ENCODE assay signal across 9 cellular contexts in the genomic region with DNA sequence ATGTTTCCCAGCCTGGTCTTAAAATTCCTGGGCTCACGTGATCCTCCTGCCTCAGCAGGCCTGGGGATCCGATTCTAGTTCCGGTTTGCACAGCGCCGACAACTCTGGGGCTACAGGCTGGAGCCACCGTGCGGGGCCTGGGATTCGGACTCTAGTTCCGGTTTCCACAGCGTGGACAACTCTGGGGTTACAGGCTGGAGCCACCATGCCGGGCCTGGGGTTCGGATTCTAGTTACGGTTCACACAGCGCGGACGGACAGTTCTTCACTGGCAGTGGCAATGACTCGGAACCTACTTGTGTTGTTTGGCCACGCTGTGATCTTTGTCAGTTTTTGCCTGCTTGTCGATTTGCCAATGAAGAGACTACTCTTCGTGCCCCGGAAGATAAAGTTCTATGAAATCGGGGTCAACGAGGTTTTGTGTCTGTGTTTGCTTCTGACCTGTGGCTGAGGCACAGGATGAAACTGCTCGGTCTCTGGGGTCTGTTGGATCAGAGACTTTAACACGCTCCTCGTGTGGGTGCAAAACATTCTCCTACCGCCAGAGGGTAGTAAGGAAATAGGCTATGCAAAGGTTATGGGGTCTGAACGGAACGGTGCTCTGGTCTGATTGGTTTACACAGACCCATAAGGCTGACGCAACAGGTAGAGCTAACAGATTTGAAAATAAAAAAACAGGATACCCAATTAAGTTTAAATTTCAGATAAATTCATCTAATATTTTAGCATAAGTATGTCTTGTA. TPM values are rescaled to one million over a fixed set of nuclear protein-coding genes. Genes with fewer than 3 reads are reported as not detected.
DNase-seq lines count a peak whose midpoint lies in the region; ATAC-seq and TF ChIP-seq lines count a peak whose summit lies in the region.
"Had no signal": no experiment of that assay in that cellular context is flagged by ENCODE, and none has a peak within 500 bp of the region (broad histone marks: within the 10 kb centered on the region; RNA-seq: fewer than 3 reads in every experiment).

No MANE protein-coding gene starts in this region.

- whole genome bisulfite sequencing in adrenal gland, 4 donors: 47 to 57% (median 55%) methylated on average over 22 to 30 of the region's 30 CpGs
- WGBS in right cardiac atrium: 52% methylated on average over 30 of the region's 30 CpGs
- 60 to 67% methylated on average over 30 of the region's 30 CpGs for WGBS in sigmoid colon, 2 donors

- H3K36me3 Mint-ChIP-seq in activated CD4-positive, alpha-beta T cell treated with anti-CD3 and anti-CD28 coated beads for 36 hours (ENCODE audit: low read depth): peaks cover 6% of the 10 kb centered on the region

- TF ChIP-seq POLR2A in adrenal gland (IDR thresholded peaks at IDR 0.05) (no peak), sigmoid colon (IDR thresholded peaks at IDR 0.05) (no peak)

- H3K4me1 ChIP-seq in adrenal gland (replicated peaks in 1 of 2) (no peaks in the 10 kb centered on the region), right cardiac atrium (ENCODE audit: control insufficient read depth, insufficient read depth, low read length) (no peaks in the 10 kb centered on the region), sigmoid colon (no peaks in the 10 kb centered on the region)

- TF ChIP-seq EP300 in sigmoid colon (IDR thresholded peaks at IDR 0.05): no peak

- peaks cover 26% of the 10 kb centered on the region for H3K9me3 Mint-ChIP-seq in activated CD4-positive, alpha-beta T cell treated with anti-CD3 and anti-CD28 coated beads for 36 hours (ENCODE audit: low read depth)

- no peaks in the 10 kb centered on the region for H3K9me3 ChIP-seq in adrenal gland (replicated peaks in 1 of 3)
- H3K9me3 ChIP-seq in right cardiac atrium (ENCODE audit: control insufficient read depth, low read length): no peaks in the 10 kb centered on the region
- H3K9me3 ChIP-seq in sigmoid colon: no peaks in the 10 kb centered on the region

- peak; percentile 95 for ATAC-seq in activated CD4-positive, alpha-beta T cell treated with anti-CD3 and anti-CD28 coated beads for 36 hours
- peak; percentile 94 to 96 for ATAC-seq in right cardiac atrium

- H3K27ac ChIP-seq in adrenal gland: no peak overlapping the region
- no peak overlapping the region for H3K27ac ChIP-seq in right cardiac atrium (ENCODE audit: low read length)
- H3K27ac ChIP-seq in sigmoid colon: no peak overlapping the region

- intact Hi-C loops in activated CD4-positive, alpha-beta T cell treated with anti-CD3 and anti-CD28 coated beads for 36 hours (cut with DNase I, micrococcal nuclease): loop anchor here (1.0 kb wide), 1 partner anchor 134 kb away; no protein-coding TSS in a partner anchor
- intact Hi-C loops in adrenal gland (cut with DNase I): loop anchor here in 1 of 2 donors (5.0 kb wide), 1 partner anchor 136 kb away; no protein-coding TSS in a partner anchor
- intact Hi-C loops in right cardiac atrium (cut with DNase I): loop anchor here in 3 of 4 donors (2.0 to 5.0 kb wide), 2 partner anchors 133 to 136 kb away; no protein-coding TSS in a partner anchor
- intact Hi-C loops in sigmoid colon (cut with DNase I): loop anchor here (1.0 to 2.0 kb wide), 2 partner anchors 77 to 134 kb away; a partner anchor contains a TSS

- H3K27me3 ChIP-seq in adrenal gland (no peaks in the 10 kb centered on the region), right cardiac atrium (ENCODE audit: control insufficient read depth, insufficient read depth) (no peaks in the 10 kb centered on the region), sigmoid colon (no peaks in the 10 kb centered on the region)

- H3K27ac Mint-ChIP-seq in activated CD4-positive, alpha-beta T cell treated with anti-CD3 and anti-CD28 coated beads for 36 hours: no peak overlapping the region
- H3K27ac Mint-ChIP-seq: activated naive CD8-positive, alpha-beta T cell had no signal

- POLR2A ChIA-PET in activated CD4-positive, alpha-beta T cell treated with anti-CD3 and anti-CD28 coated beads for 36 hours (lab: Charles Lee): no interaction called here

- H3K36me3 ChIP-seq in adrenal gland (replicated peaks in 1 of 2) (no peaks in the 10 kb centered on the region), sigmoid colon (no peaks in the 10 kb centered on the region)

- DNase-seq in activated CD4-positive, alpha-beta T cell treated with anti-CD3 and anti-CD28 coated beads for 36 hours: peak; percentile 65
- no peak for DNase-seq in activated CD4-positive, alpha-beta T cell treated with anti-CD3 and anti-CD28 coated beads for 1 hour
- DNase-seq in NCI-H524 treated with DMSO at 0.1 percent for 48 hours (lab: John Stamatoyannopoulos, UW) (peak; percentile 38), adrenal gland (peak; percentile 25 to 84 (median 40)), right cardiac atrium (peak in 1 of 3 donors; percentile 49), sigmoid colon (peak; percentile 73), NCI-H2107 treated with DMSO at 0.1 percent for 48 hours (lab: John Stamatoyannopoulos, UW; ENCODE audit: unreplicated experiment) (no peak), mesenteric fat pad (ENCODE audit: low spot score) (no peak)

- H3K4me3 ChIP-seq in adrenal gland (no peak overlapping the region), right cardiac atrium (ENCODE audit: low read length) (no peak overlapping the region), sigmoid colon (no peak overlapping the region)

- TF ChIP-seq CTCF in adrenal gland (IDR thresholded peaks at IDR 0.05) (peak in 5 of 6 experiments; percentile 52 to 68 (median 61)), sigmoid colon (IDR thresholded peaks at IDR 0.05) (peak; percentile 56 to 84 (median 66))

- no peak overlapping the region for H3K4me3 Mint-ChIP-seq in activated CD4-positive, alpha-beta T cell treated with anti-CD3 and anti-CD28 coated beads for 36 hours
- H3K4me3 Mint-ChIP-seq: activated naive CD8-positive, alpha-beta T cell had no signal

- H3K4me1 Mint-ChIP-seq in activated CD4-positive, alpha-beta T cell treated with anti-CD3 and anti-CD28 coated beads for 36 hours: no peaks in the 10 kb centered on the region

- H3K27me3 Mint-ChIP-seq in activated CD4-positive, alpha-beta T cell treated with anti-CD3 and anti-CD28 coated beads for 36 hours: no peaks in the 10 kb centered on the region

- CTCF ChIA-PET in activated CD4-positive, alpha-beta T cell treated with anti-CD3 and anti-CD28 coated beads for 36 hours (lab: Charles Lee): interaction anchor here (0.7 to 1.0 kb wide), 4 partner anchors 28 to 463 kb away, joined by 3 to 4 read pairs (median 3); no protein-coding TSS in a partner anchor

RNA-seq across cellular contexts. Expression of a gene that starts 12.1 kb away (rescaled TPM):
- not detected for total RNA-seq in activated CD4-positive, alpha-beta T cell treated with anti-CD3 and anti-CD28 coated beads for 36 hours
- 1 to 10 TPM in 1 of 8 donors, under 1 TPM in 2, not detected in 5; 0.25 to 1.8 (median 0.74) TPM for total RNA-seq in adrenal gland
- 1 to 10 TPM in 2 of 3 donors, under 1 TPM in 1; 0.13 to 4.3 (median 1.8) TPM for polyA plus RNA-seq in adrenal gland
- under 1 TPM in 1 of 4 donors, not detected in 3; 0.54 TPM for total RNA-seq in right cardiac atrium
- polyA plus RNA-seq in right cardiac atrium: 0.14 TPM
- not detected for total RNA-seq in sigmoid colon
- polyA plus RNA-seq in sigmoid colon: under 1 TPM in 1 of 3 donors, not detected in 2; 0.10 TPM
- not detected for total RNA-seq in mesenteric fat pad

RNA-seq across cellular contexts. Expression of a gene that starts 19.1 kb away (rescaled TPM):
- total RNA-seq in activated CD4-positive, alpha-beta T cell treated with anti-CD3 and anti-CD28 coated beads for 36 hours: 1 to 10 TPM; 6.0 to 8.9 TPM
- total RNA-seq in adrenal gland: 10 to 100 TPM; 10.9 to 27.1 (median 18.8) TPM
- polyA plus RNA-seq in adrenal gland: 10 to 100 TPM in 1 of 3 donors, 1 to 10 TPM in 2; 5.9 to 13.3 (median 8.8) TPM
- 10 to 100 TPM; 11.8 to 16.8 (median 15.7) TPM for total RNA-seq in right cardiac atrium
- 10.2 TPM for polyA plus RNA-seq in right cardiac atrium
- 10 to 100 TPM in 3 of 4 donors, 1 to 10 TPM in 1; 9.8 to 32.1 (median 19.0) TPM for total RNA-seq in sigmoid colon
- polyA plus RNA-seq in sigmoid colon: 1 to 10 TPM; 1.8 to 9.5 (median 3.6) TPM
- total RNA-seq in mesenteric fat pad: 7.9 TPM

RNA-seq across cellular contexts. Expression of a gene that starts 37.4 kb away (rescaled TPM):
- 1 to 10 TPM; 1.3 to 1.5 TPM for total RNA-seq in activated CD4-positive, alpha-beta T cell treated with anti-CD3 and anti-CD28 coated beads for 36 hours
- total RNA-seq in adrenal gland (1 to 10 TPM; 1.2 to 6.5 (median 3.5) TPM), right cardiac atrium (1 to 10 TPM; 2.8 to 5.1 (median 4.3) TPM), sigmoid colon (10 to 100 TPM in 1 of 4 donors, 1 to 10 TPM in 3; 6.1 to 10.0 (median 7.4) TPM), mesenteric fat pad (3.5 TPM)
- polyA plus RNA-seq in adrenal gland (10 to 100 TPM in 1 of 3 donors, 1 to 10 TPM in 2; 5.4 to 15.1 (median 6.9) TPM), right cardiac atrium (4.2 TPM), sigmoid colon (1 to 10 TPM in 1 of 3 donors, under 1 TPM in 2; 0.46 to 2.8 (median 0.60) TPM)

RNA-seq across cellular contexts. Expression of a gene that starts 47.4 kb away (rescaled TPM):
- total RNA-seq in activated CD4-positive, alpha-beta T cell treated with anti-CD3 and anti-CD28 coated beads for 36 hours: under 1 TPM; 0.33 to 0.46 TPM
- total RNA-seq in adrenal gland (1 to 10 TPM in 3 of 8 donors, under 1 TPM in 2, not detected in 3; 0.41 to 2.0 (median 1.0) TPM), right cardiac atrium (1 to 10 TPM; 2.1 to 2.9 (median 2.6) TPM), sigmoid colon (1 to 10 TPM in 2 of 4 donors, under 1 TPM in 2; 0.66 to 1.5 (median 0.95) TPM), mesenteric fat pad (1.3 TPM)
- polyA plus RNA-seq in adrenal gland (10 to 100 TPM in 1 of 3 donors, 1 to 10 TPM in 2; 1.2 to 13.8 (median 4.1) TPM), right cardiac atrium (2.9 TPM), sigmoid colon (under 1 TPM in 1 of 3 donors, not detected in 2; 0.90 TPM)

Comparison
In these comparisons a context has a peak if more than half of its experiments do, and no peak if none do; other contexts are left out.
1. DNase-seq: peak in activated CD4-positive, alpha-beta T cell treated with anti-CD3 and anti-CD28 coated beads for 36 hours (single experiment), NCI-H524 treated with DMSO at 0.1 percent for 48 hours (single experiment), adrenal gland (7 of 7) and sigmoid colon (single experiment); none in activated CD4-positive, alpha-beta T cell treated with anti-CD3 and anti-CD28 coated beads for 1 hour (single experiment), NCI-H2107 treated with DMSO at 0.1 percent for 48 hours (single experiment) and mesenteric fat pad (single experiment).